1 cellular context compared by ENCODE assay signal in genomic region chr10:103054621-103055020, GRCh38.
TF ChIP-seq lines count a peak whose summit lies in the region.

No MANE protein-coding gene starts in this region.

TF ChIP-seq in A549, 52 proteins besides CTCF, POLR2A, EP300 and RAD21 (continued from another document):
- TF ChIP-seq HES2 (IDR thresholded peaks at IDR 0.05): no peak
- no peak for TF ChIP-seq TP53 (CRISPR knock-in tag; IDR thresholded peaks at IDR 0.05)
- no peak for TF ChIP-seq FOSB (CRISPR knock-in tag; IDR thresholded peaks at IDR 0.05)
